ENCODE assay signal across 8 cellular contexts in genomic region chr9:124257865-124258764, GRCh38. TPM values are rescaled to one million over a fixed set of nuclear protein-coding genes. Genes with fewer than 3 reads are reported as not detected.
DNase-seq lines count a peak whose midpoint lies in the region; ATAC-seq and TF ChIP-seq lines count a peak whose summit lies in the region.

Gene NEK6 (plus strand): TSS chr9:124257949. CDS start chr9:124301965, 44,016 bp downstream.

- H3K4me2 ChIP-seq in KMS-11 = peak within 1 kb of the TSS; percentile 68

- H3K27me3 ChIP-seq in GM06990 (replicated peaks; ENCODE audit: control insufficient read depth, insufficient read depth, low read length) (no peaks in the 10 kb centered on the region), KMS-11 (ENCODE audit: insufficient read depth, low read depth) (no peaks in the 10 kb centered on the region), aorta (ENCODE audit: control insufficient read depth in 1 of 2, insufficient read depth in 2 of 2, low read length in 1 of 2) (no peaks in the 10 kb centered on the region)

- H3K36me3 ChIP-seq in GM06990 (ENCODE audit: control insufficient read depth, insufficient read depth, low read length) = peaks cover 2% of the 10 kb centered on the region
- H3K36me3 ChIP-seq in KMS-11 (ENCODE audit: insufficient read depth) = no peaks in the 10 kb centered on the region
- no peaks in the 10 kb centered on the region for H3K36me3 ChIP-seq in aorta (ENCODE audit: control insufficient read depth in 1 of 2, insufficient read depth in 2 of 2, low read length in 1 of 2)

- TF ChIP-seq CTCF in GM06990 (IDR thresholded peaks at IDR 0.05; ENCODE audit: insufficient read depth, low read length, poor library complexity, severe bottlenecking) (no peak), KMS-11 (conservative IDR thresholded peaks at IDR 0.05; ENCODE audit: low read depth, low read length) (no peak), nephron (IDR thresholded peaks at IDR 0.05; ENCODE audit: unreplicated experiment in 3 of 3) (no peak)

- peak within 1 kb of the TSS; percentile 93 for H3K4me3 Mint-ChIP-seq in activated T-cell treated with anti-CD3 and anti-CD28 coated beads, Interleukin-2, amount 50 U/mL, for 4 hours
- H3K4me3 Mint-ChIP-seq in nephron = peak within 1 kb of the TSS; percentile 93 to 98 (median 98)

- H3K27me3 Mint-ChIP-seq in activated T-cell treated with anti-CD3 and anti-CD28 coated beads, Interleukin-2, amount 50 U/mL, for 4 hours (ENCODE audit: low read depth) = peaks cover 20% of the 10 kb centered on the region
- H3K27me3 Mint-ChIP-seq in nephron (ENCODE audit: low read depth) = no peaks in the 10 kb centered on the region

- H3K27ac ChIP-seq in KMS-11 (no peak within 1 kb of the TSS), aorta (ENCODE audit: low read depth in 1 of 2, low read length in 2 of 2) (peak within 1 kb of the TSS; percentile 58 to 87)

- H3K4me1 ChIP-seq in KMS-11 (ENCODE audit: low read depth, poor library complexity, severe bottlenecking) (peaks cover 16% of the 10 kb centered on the region), aorta (ENCODE audit: control insufficient read depth in 1 of 2, insufficient read depth in 2 of 2, low read length in 2 of 2) (peaks cover 2 to 10% of the 10 kb centered on the region in 2 donors)

- H3K4me3 ChIP-seq in GM06990 (replicated peaks; ENCODE audit: low read depth, low read length) (peak within 1 kb of the TSS; percentile 100), KMS-11 (IDR thresholded peaks at IDR 0.05; ENCODE audit: insufficient read depth, low read depth, low read length) (no peak within 1 kb of the TSS), aorta (ENCODE audit: low read length in 2 of 2) (peak within 1 kb of the TSS; percentile 67 to 87)

- peak within 1 kb of the TSS; percentile 96 to 100 (median 99) for H3K27ac Mint-ChIP-seq in nephron

- peak; percentile 45 to 52 for ATAC-seq in activated T-cell treated with anti-CD3 and anti-CD28 coated beads, Interleukin-2, amount 50 U/mL, for 4 hours
- ATAC-seq in aorta (ENCODE audit: low FRiP score) (peak; percentile 51), HG03521 (IDR thresholded peaks at IDR 0.05; ENCODE audit: unreplicated experiment) (no peak)

- no peaks in the 10 kb centered on the region for H3K9me3 Mint-ChIP-seq in activated T-cell treated with anti-CD3 and anti-CD28 coated beads, Interleukin-2, amount 50 U/mL, for 4 hours
- no peaks in the 10 kb centered on the region for H3K9me3 Mint-ChIP-seq in nephron

- peak within 1 kb of the TSS; percentile 80; the same call in 1 of the 2 replicates for H3K9ac ChIP-seq in KMS-11

- no peaks in the 10 kb centered on the region for H3K36me3 Mint-ChIP-seq in activated T-cell treated with anti-CD3 and anti-CD28 coated beads, Interleukin-2, amount 50 U/mL, for 4 hours (ENCODE audit: insufficient read depth)
- no peaks in the 10 kb centered on the region for H3K36me3 Mint-ChIP-seq in nephron (ENCODE audit: low read depth)

- peak within 1 kb of the TSS; percentile 66 for H2AFZ ChIP-seq in KMS-11 (ENCODE audit: low read depth)

- H3K9me3 ChIP-seq in aorta (ENCODE audit: control insufficient read depth, low read length) = no peaks in the 10 kb centered on the region

- H3K4me1 Mint-ChIP-seq in activated T-cell treated with anti-CD3 and anti-CD28 coated beads, Interleukin-2, amount 50 U/mL, for 4 hours (ENCODE audit: low read depth) = peaks cover 57% of the 10 kb centered on the region
- peaks cover 56% of the 10 kb centered on the region for H3K4me1 Mint-ChIP-seq in nephron

- no peaks in the 10 kb centered on the region for H4K20me1 ChIP-seq in KMS-11 (ENCODE audit: insufficient read depth)

- WGBS in aorta, 2 donors = 0% methylated on average over 25 to 121 of the region's 121 CpGs

- intact Hi-C loops in aorta (cut with DNase I) = loop anchor here (2.0 to 10.0 kb wide), 4 partner anchors 27 to 133 kb away; no protein-coding TSS in a partner anchor

- H3K79me2 ChIP-seq in KMS-11 (ENCODE audit: insufficient read depth, low read depth) = peaks cover 28% of the 10 kb centered on the region

- DNase-seq in GM06990 (ENCODE audit: extremely low read depth, insufficient read length) (peak; percentile 64), fibroblast of peridontal ligament (ENCODE audit: extremely low read depth) (peak; percentile 44), aorta (peak; percentile 62 to 84), NCI-H2081 treated with DMSO at 0.1 percent for 48 hours (lab: John Stamatoyannopoulos, UW) (no peak)
- DNase-seq in activated T-cell treated with anti-CD3 and anti-CD28 coated beads, Interleukin-2, amount 50 U/mL, for 4 hours = no peak

RNA-seq across cellular contexts. Expression of gene NEK6, which starts in this region (rescaled TPM):
- 10 to 100 TPM; 29.8 to 46.1 (median 43.0) TPM for total RNA-seq in activated T-cell treated with anti-CD3 and anti-CD28 coated beads, Interleukin-2, amount 50 U/mL, for 4 hours
- total RNA-seq in aorta = 10 to 100 TPM; 60.5 to 72.8 TPM
- polyA plus RNA-seq in aorta = 10 to 100 TPM in 1 of 2 donors, 1 to 10 TPM in 1; 8.2 to 13.4 TPM

Comparison
In these comparisons a context has a peak if more than half of its experiments do, and no peak if none do; other contexts are left out.
1. DNase-seq: peak in GM06990 (single experiment), fibroblast of peridontal ligament (single experiment) and aorta (2 of 2); none in activated T-cell treated with anti-CD3 and anti-CD28 coated beads, Interleukin-2, amount 50 U/mL, for 4 hours (single experiment) and NCI-H2081 treated with DMSO at 0.1 percent for 48 hours (single experiment).